ENCODE assay signal across 2 cellular contexts in the genomic region with DNA sequence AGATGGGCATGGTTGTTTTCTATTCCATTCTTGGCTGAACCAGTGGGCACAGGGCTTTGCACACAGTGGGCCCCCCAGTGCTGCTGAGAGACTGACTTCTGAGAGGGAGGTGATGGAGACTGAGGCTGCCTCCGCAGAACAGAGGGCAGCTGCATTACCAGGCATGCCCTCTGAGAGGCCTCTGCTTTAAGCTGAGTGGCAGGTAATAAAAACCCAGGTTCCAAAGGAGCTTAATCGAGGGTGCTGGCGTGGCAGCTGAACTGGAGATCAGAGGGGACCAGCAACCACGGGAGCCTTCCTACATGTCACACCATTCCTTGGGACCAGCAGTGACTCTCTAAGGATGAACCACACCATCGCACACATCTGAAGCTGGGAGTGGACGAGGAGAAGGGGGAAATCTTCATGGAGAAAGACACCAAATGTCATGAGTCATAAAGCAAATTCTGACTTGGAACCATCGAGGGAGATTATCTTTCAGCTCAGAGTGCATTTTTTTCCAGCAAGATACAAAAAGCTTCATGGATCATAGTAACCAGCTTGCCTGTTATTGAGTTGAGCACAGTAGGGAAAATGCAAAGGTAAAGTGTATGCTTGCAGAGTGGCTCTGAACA.
TF ChIP-seq lines count a peak whose summit lies in the region.

No MANE protein-coding gene starts in this region.

TF ChIP-seq in HEK293T, 16 proteins besides CTCF, POLR2A, EP300 and RAD21:
- no peak for TF ChIP-seq SP1 (IDR thresholded peaks at IDR 0.05)
- no peak for TF ChIP-seq FOXM1 (IDR thresholded peaks at IDR 0.05; ENCODE audit: borderline replicate concordance)
- TF ChIP-seq BHLHE40 (IDR thresholded peaks at IDR 0.05; ENCODE audit: borderline replicate concordance), result no peak
- TF ChIP-seq, protein P1, sequence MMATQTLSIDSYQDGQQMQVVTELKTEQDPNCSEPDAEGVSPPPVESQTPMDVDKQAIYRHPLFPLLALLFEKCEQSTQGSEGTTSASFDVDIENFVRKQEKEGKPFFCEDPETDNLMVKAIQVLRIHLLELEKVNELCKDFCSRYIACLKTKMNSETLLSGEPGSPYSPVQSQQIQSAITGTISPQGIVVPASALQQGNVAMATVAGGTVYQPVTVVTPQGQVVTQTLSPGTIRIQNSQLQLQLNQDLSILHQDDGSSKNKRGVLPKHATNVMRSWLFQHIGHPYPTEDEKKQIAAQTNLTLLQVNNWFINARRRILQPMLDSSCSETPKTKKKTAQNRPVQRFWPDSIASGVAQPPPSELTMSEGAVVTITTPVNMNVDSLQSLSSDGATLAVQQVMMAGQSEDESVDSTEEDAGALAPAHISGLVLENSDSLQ (IDR thresholded peaks at IDR 0.05), result peak; percentile 94
TF ChIP-seq in HEK293T: peak in this region for 1.

TF ChIP-seq in GM12878, 131 proteins besides CTCF, POLR2A, EP300 and RAD21:
- TF ChIP-seq BHLHE40 (IDR thresholded peaks at IDR 0.05; ENCODE audit: borderline replicate concordance in 1 of 2, low read depth in 2 of 2, low read length in 1 of 2) (no peak), IKZF1 (conservative IDR thresholded peaks at IDR 0.05) (no peak), WRNIP1 (IDR thresholded peaks at IDR 0.05; ENCODE audit: borderline replicate concordance, low read depth, low read length) (no peak), ZNF217 (IDR thresholded peaks at IDR 0.05) (no peak), YY1 (IDR thresholded peaks at IDR 0.05; ENCODE audit: low read depth, low read length) (no peak), MLLT1 (IDR thresholded peaks at IDR 0.05) (no peak)
- TF ChIP-seq, protein P2, sequence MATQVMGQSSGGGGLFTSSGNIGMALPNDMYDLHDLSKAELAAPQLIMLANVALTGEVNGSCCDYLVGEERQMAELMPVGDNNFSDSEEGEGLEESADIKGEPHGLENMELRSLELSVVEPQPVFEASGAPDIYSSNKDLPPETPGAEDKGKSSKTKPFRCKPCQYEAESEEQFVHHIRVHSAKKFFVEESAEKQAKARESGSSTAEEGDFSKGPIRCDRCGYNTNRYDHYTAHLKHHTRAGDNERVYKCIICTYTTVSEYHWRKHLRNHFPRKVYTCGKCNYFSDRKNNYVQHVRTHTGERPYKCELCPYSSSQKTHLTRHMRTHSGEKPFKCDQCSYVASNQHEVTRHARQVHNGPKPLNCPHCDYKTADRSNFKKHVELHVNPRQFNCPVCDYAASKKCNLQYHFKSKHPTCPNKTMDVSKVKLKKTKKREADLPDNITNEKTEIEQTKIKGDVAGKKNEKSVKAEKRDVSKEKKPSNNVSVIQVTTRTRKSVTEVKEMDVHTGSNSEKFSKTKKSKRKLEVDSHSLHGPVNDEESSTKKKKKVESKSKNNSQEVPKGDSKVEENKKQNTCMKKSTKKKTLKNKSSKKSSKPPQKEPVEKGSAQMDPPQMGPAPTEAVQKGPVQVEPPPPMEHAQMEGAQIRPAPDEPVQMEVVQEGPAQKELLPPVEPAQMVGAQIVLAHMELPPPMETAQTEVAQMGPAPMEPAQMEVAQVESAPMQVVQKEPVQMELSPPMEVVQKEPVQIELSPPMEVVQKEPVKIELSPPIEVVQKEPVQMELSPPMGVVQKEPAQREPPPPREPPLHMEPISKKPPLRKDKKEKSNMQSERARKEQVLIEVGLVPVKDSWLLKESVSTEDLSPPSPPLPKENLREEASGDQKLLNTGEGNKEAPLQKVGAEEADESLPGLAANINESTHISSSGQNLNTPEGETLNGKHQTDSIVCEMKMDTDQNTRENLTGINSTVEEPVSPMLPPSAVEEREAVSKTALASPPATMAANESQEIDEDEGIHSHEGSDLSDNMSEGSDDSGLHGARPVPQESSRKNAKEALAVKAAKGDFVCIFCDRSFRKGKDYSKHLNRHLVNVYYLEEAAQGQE (IDR thresholded peaks at IDR 0.05; ENCODE audit: low read depth, low read length), result no peak
